Comparison of ENCODE assay signal across 24 cellular contexts in the genomic region with DNA sequence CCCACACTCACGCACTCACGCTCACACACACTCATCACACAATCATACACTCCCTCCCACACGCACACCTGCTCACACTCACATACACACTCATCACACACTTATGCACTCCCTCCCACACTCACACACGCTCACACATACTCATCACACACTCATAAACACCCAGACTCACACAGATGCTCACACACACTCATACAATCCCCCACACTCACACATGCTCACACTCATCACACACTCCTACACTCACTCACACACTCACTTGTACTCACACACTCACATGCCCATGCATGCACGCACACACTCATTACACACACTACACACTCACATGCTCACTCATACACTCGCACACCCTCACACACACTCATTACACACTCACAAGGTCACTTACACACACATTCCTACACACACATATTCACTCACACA.
"Had no signal": no experiment of that assay in that cellular context is flagged by ENCODE, and none has a peak within 500 bp of the region (broad histone marks: within the 10 kb centered on the region; RNA-seq: fewer than 3 reads in every experiment).

No MANE protein-coding gene starts in this region.

- DNase-seq: activated CD4-positive, alpha-beta memory T cell treated with anti-CD3 and anti-CD28 coated beads, Interleukin-2, amount 10 ng/mL, durations not matched to agents 7 days and 5 days; activated CD4-positive, alpha-beta T cell treated with anti-CD3 and anti-CD28 coated beads for 36 hours; activated CD4-positive, alpha-beta T cell treated with anti-CD3 and anti-CD28 coated beads, Interleukin-2, amount 50 U/mL, for 1 hour; activated CD8-positive, alpha-beta memory T cell treated with anti-CD3 and anti-CD28 coated beads, Interleukin-2, amount 50 U/mL, for 4 hours; activated gamma-delta T cell treated with Interleukin-2 at 50 U/mL for 16 hours; activated naive CD4-positive, alpha-beta T cell treated with anti-CD3 and anti-CD28 coated beads, Interleukin-2, amount 10 ng/mL, durations not matched to agents 7 days and 5 days; activated naive CD8-positive, alpha-beta T cell treated with anti-CD3 and anti-CD28 coated beads for 36 hours; activated T-cell treated with anti-CD3 and anti-CD28 coated beads, Interleukin-2, amount 50 U/mL, for 72 hours; central memory CD4-positive, alpha-beta T cell; MG63; MV-4-11; NCI-H1105; NCI-H1436; NCI-H1694 treated with DMSO at 0.1 percent for 48 hours; NCI-H2029 treated with DMSO at 0.1 percent for 48 hours; NCI-H345; NCI-H510A; NCI-H526 treated with DMSO at 0.1 percent for 48 hours; NCI-H82; T-helper 1 cell had no signal

- H3K4me1 Mint-ChIP-seq: activated CD4-positive, alpha-beta memory T cell treated with anti-CD3 and anti-CD28 coated beads, Interleukin-2, amount 10 ng/mL, durations not matched to agents 7 days and 5 days; activated CD4-positive, alpha-beta T cell treated with anti-CD3 and anti-CD28 coated beads for 36 hours; activated naive CD4-positive, alpha-beta T cell treated with anti-CD3 and anti-CD28 coated beads, Interleukin-2, amount 10 ng/mL, durations not matched to agents 7 days and 5 days; activated naive CD8-positive, alpha-beta T cell treated with anti-CD3 and anti-CD28 coated beads for 36 hours had no signal

- H3K36me3 ChIP-seq: MG63 had no signal

- H3K27me3 Mint-ChIP-seq: activated CD4-positive, alpha-beta memory T cell treated with anti-CD3 and anti-CD28 coated beads, Interleukin-2, amount 10 ng/mL, durations not matched to agents 7 days and 5 days; activated CD4-positive, alpha-beta T cell treated with anti-CD3 and anti-CD28 coated beads for 36 hours; activated naive CD4-positive, alpha-beta T cell treated with anti-CD3 and anti-CD28 coated beads, Interleukin-2, amount 10 ng/mL, durations not matched to agents 7 days and 5 days; activated naive CD8-positive, alpha-beta T cell treated with anti-CD3 and anti-CD28 coated beads for 36 hours had no signal

- H3K27ac ChIP-seq: KMS-11, SK-N-MC, VCaP had no signal

- H3K27me3 ChIP-seq: MG63 had no signal

- ATAC-seq: activated CD4-positive, alpha-beta T cell treated with anti-CD3 and anti-CD28 coated beads for 36 hours; activated T-cell treated with anti-CD3 and anti-CD28 coated beads, Interleukin-2, amount 50 U/mL, for 72 hours had no signal

- H3K4me3 Mint-ChIP-seq: activated CD4-positive, alpha-beta memory T cell treated with anti-CD3 and anti-CD28 coated beads, Interleukin-2, amount 10 ng/mL, durations not matched to agents 7 days and 5 days; activated CD4-positive, alpha-beta T cell treated with anti-CD3 and anti-CD28 coated beads for 36 hours; activated naive CD4-positive, alpha-beta T cell treated with anti-CD3 and anti-CD28 coated beads, Interleukin-2, amount 10 ng/mL, durations not matched to agents 7 days and 5 days; activated naive CD8-positive, alpha-beta T cell treated with anti-CD3 and anti-CD28 coated beads for 36 hours; activated T-cell treated with anti-CD3 and anti-CD28 coated beads, Interleukin-2, amount 50 U/mL, for 72 hours had no signal

- H3K27ac Mint-ChIP-seq: activated CD4-positive, alpha-beta memory T cell treated with anti-CD3 and anti-CD28 coated beads, Interleukin-2, amount 10 ng/mL, durations not matched to agents 7 days and 5 days; activated CD4-positive, alpha-beta T cell treated with anti-CD3 and anti-CD28 coated beads for 36 hours; activated naive CD4-positive, alpha-beta T cell treated with anti-CD3 and anti-CD28 coated beads, Interleukin-2, amount 10 ng/mL, durations not matched to agents 7 days and 5 days; activated naive CD8-positive, alpha-beta T cell treated with anti-CD3 and anti-CD28 coated beads for 36 hours; activated T-cell treated with anti-CD3 and anti-CD28 coated beads, Interleukin-2, amount 50 U/mL, for 72 hours; activated T-helper 2 cell treated with anti-CD3 and anti-CD28 coated beads, Interferon-gamma antibody, Interleukin-2, Interleukin-4, amounts not matched to agents 10 μg/mL and 5 μg/mL and 100 μg/mL, durations not matched to agents 14 hours and 24 hours and 36 hours had no signal

- H3K9ac ChIP-seq: KMS-11 had no signal

- H3K36me3 Mint-ChIP-seq: activated naive CD4-positive, alpha-beta T cell treated with anti-CD3 and anti-CD28 coated beads, Interleukin-2, amount 10 ng/mL, durations not matched to agents 7 days and 5 days; activated naive CD8-positive, alpha-beta T cell treated with anti-CD3 and anti-CD28 coated beads for 36 hours had no signal

- H3K4me2 ChIP-seq: KMS-11 had no signal

- H3K4me3 ChIP-seq: MG63, SK-N-MC had no signal

- H3K9me3 ChIP-seq: MG63 had no signal

- H3K9me3 Mint-ChIP-seq: activated CD4-positive, alpha-beta memory T cell treated with anti-CD3 and anti-CD28 coated beads, Interleukin-2, amount 10 ng/mL, durations not matched to agents 7 days and 5 days; activated naive CD8-positive, alpha-beta T cell treated with anti-CD3 and anti-CD28 coated beads for 36 hours; activated T-cell treated with anti-CD3 and anti-CD28 coated beads, Interleukin-2, amount 50 U/mL, for 72 hours; activated T-helper 2 cell treated with anti-CD3 and anti-CD28 coated beads, Interferon-gamma antibody, Interleukin-2, Interleukin-4, amounts not matched to agents 10 μg/mL and 5 μg/mL and 100 μg/mL, durations not matched to agents 14 hours and 24 hours and 36 hours had no signal
